In the genomic region with DNA sequence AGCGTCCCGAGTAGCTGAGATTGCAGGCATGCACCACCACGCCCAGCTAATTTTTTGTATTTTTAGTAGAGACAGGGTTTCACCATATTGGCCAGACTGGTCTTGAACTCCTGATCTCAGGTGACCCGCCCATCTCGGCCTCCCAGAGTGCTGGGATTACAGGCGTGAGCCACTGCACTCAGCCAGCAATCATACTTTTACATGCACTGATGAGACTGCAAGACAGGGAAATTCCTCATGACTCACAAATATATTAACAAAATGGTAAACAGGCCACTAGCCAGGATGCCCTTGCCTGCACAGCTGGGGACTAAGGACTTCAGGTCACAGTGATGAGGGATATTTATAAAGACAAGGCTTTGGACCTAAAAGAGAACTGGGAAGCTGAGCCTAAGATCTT, we compare ENCODE assay signal across 8 cellular contexts. TPM values are rescaled to one million over a fixed set of nuclear protein-coding genes. Genes with fewer than 3 reads are reported as not detected.
DNase-seq lines count a peak whose midpoint lies in the region; ATAC-seq and TF ChIP-seq lines count a peak whose summit lies in the region.
"Not testable (repeated sequence)": the region's sequence is repeated elsewhere in the genome, so short reads cannot be mapped to it uniquely, and the experiment has no call there.

No MANE protein-coding gene starts in this region.

- H3K27ac Mint-ChIP-seq in T-helper 17 cell: peak overlapping the region; percentile 100
- H3K27ac Mint-ChIP-seq in effector memory CD8-positive, alpha-beta T cell: peak overlapping the region; percentile 53 to 94

- H3K36me3 Mint-ChIP-seq in T-helper 17 cell (ENCODE audit: low read depth): not testable (repeated sequence)
- peaks cover 32% of the 10 kb centered on the region for H3K36me3 Mint-ChIP-seq in effector memory CD8-positive, alpha-beta T cell (ENCODE audit: insufficient read depth)

- H3K4me3 Mint-ChIP-seq in T-helper 17 cell: peak overlapping the region; percentile 86
- H3K4me3 Mint-ChIP-seq in effector memory CD8-positive, alpha-beta T cell: peak overlapping the region in 1 of 2 donors; percentile 61

- H3K9me3 ChIP-seq in T-helper 17 cell (ENCODE audit: control insufficient read depth, low read length, poor library complexity, severe bottlenecking); mucosa of descending colon: not testable (repeated sequence)

- H3K27me3 Mint-ChIP-seq in T-helper 17 cell; effector memory CD8-positive, alpha-beta T cell: not testable (repeated sequence)

- H3K9me3 Mint-ChIP-seq in effector memory CD8-positive, alpha-beta T cell: not testable (repeated sequence)

- H3K36me3 ChIP-seq in mucosa of descending colon (ENCODE audit: low read depth): not testable (repeated sequence)

- not testable (repeated sequence) for H3K4me3 ChIP-seq in mucosa of descending colon

- ATAC-seq in GM18498 (IDR thresholded peaks at IDR 0.05; ENCODE audit: unreplicated experiment) (peak; percentile 36), GM21576 (IDR thresholded peaks at IDR 0.05; ENCODE audit: unreplicated experiment) (peak; percentile 41), HG03378 (IDR thresholded peaks at IDR 0.05; ENCODE audit: unreplicated experiment) (peak; percentile 51), T-helper 17 cell (peak; percentile 15), mucosa of descending colon (peak; percentile 41)
- ATAC-seq in effector memory CD8-positive, alpha-beta T cell (replicated peaks): not testable (repeated sequence)

- H3K4me1 ChIP-seq in mucosa of descending colon (ENCODE audit: low read depth): peaks cover 19% of the 10 kb centered on the region

- TF ChIP-seq CTCF in mucosa of descending colon (IDR thresholded peaks at IDR 0.05): not testable (repeated sequence)

- peak; percentile 85 for DNase-seq in A172 (ENCODE audit: low spot score)
- not testable (repeated sequence) for DNase-seq in T-helper 17 cell; effector memory CD8-positive, alpha-beta T cell
- DNase-seq in activated effector memory CD4-positive, alpha-beta T cell treated with anti-CD3 and anti-CD28 coated beads, Interleukin-2, amount 50 U/mL, for 16 hours: peak; percentile 74
- DNase-seq in mucosa of descending colon: peak in 1 of 3 donors; percentile 58

- intact Hi-C loops in mucosa of descending colon (cut with DNase I, micrococcal nuclease): not testable (repeated sequence)

- peaks cover 38% of the 10 kb centered on the region for H3K4me1 Mint-ChIP-seq in T-helper 17 cell
- peaks cover 7 to 26% of the 10 kb centered on the region in 2 donors for H3K4me1 Mint-ChIP-seq in effector memory CD8-positive, alpha-beta T cell (ENCODE audit: low read depth in 2 of 2)

RNA-seq across cellular contexts. Expression of gene ZC3H12D, which starts 11.8 kb away (rescaled TPM):
- 0.03 TPM in 1 of 2 replicates, not detected in the other for total RNA-seq in A172 (2014; rRNA removed; shearing (Covaris generic))
- total RNA-seq in T-helper 17 cell (100 to 1,000 TPM; 219 to 248 TPM), mucosa of descending colon (1 to 10 TPM; 5.2 to 9.1 (median 8.9) TPM)

RNA-seq across cellular contexts. Expression of gene PPIL4, which starts 49.2 kb away (rescaled TPM):
- total RNA-seq in A172 (2014; rRNA removed; shearing (Covaris generic)): 30.8 and 35.2 TPM in 2 replicates
- total RNA-seq in T-helper 17 cell (10 to 100 TPM; 33.0 to 34.7 TPM), mucosa of descending colon (10 to 100 TPM; 16.4 to 25.6 (median 21.5) TPM)

Comparison
In these comparisons a context has a peak if more than half of its experiments do, and no peak if none do; other contexts are left out.
1. RNA of gene ZC3H12D, which starts 11.8 kb away (total RNA-seq): 219 to 248 TPM in T-helper 17 cell; 5.2 to 9.1 TPM in mucosa of descending colon and 0.03 TPM in A172; every median in the first group is over 10 times any median in the second.